ENCODE assay signal across 12 cellular contexts in the genomic region with DNA sequence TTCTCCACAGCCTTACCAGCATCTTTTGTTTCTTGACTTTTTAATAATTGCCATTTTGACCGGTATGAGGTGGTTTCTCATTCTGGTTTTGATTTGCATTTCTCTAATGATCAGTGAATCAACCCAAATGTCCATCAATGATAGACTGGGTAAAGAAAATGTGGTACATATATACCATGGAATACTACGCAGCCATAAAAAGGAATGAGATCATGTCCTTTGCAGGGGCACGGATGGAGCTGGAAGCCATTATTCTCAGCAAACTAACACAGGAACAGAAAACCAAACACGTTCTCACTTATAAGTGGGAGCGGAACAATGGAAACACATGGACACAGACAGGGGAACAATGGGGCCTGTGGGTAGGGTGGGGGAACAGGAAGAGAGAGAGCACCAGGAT. TPM values are rescaled to one million over a fixed set of nuclear protein-coding genes. Genes with fewer than 3 reads are reported as not detected.
"Had no signal": no experiment of that assay in that cellular context is flagged by ENCODE, and none has a peak within 500 bp of the region (broad histone marks: within the 10 kb centered on the region; RNA-seq: fewer than 3 reads in every experiment).

No MANE protein-coding gene starts in this region.

RNA-seq across cellular contexts. Expression of a gene that starts 4.7 kb away (rescaled TPM):
- total RNA-seq: natural killer cell had no signal
- polyA plus RNA-seq: naive thymus-derived CD4-positive, alpha-beta T cell; neural cell had no signal

RNA-seq across cellular contexts. Expression of a gene that starts 55.5 kb away (rescaled TPM):
- total RNA-seq: naive thymus-derived CD4-positive, alpha-beta T cell; natural killer cell; psoas muscle; renal cortical epithelial cell; sciatic nerve; smooth muscle cell; spleen; suprapubic skin; transverse colon; upper lobe of right lung; vagina had no signal
- polyA plus RNA-seq: naive thymus-derived CD4-positive, alpha-beta T cell; smooth muscle cell; spleen had no signal
